8 cellular contexts compared by ENCODE assay signal in the genomic region with DNA sequence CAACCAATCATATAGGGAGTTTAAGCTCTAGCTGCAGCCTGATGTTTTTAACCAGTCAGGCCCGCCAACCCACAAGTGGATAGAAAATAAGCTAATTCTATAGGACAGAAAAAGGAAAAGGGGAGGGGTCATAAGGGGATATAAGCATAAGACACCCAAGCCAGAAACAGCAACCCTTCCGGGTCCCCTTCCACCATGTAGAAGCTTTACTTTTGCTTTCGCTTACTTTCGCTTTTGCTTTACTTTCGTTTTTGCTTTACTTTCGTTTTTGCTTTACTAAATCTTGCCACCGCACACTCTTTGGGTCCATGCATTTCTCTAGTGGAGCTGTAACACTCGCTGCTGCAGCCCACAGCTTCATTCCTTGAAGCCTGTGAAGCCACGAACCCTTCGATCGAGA.
DNase-seq lines count a peak whose midpoint lies in the region; ATAC-seq, FAIRE-seq and TF ChIP-seq lines count a peak whose summit lies in the region.
"Not testable (repeated sequence)": the region's sequence is repeated elsewhere in the genome, so short reads cannot be mapped to it uniquely, and the experiment has no call there.

No MANE protein-coding gene starts in this region.

- not testable (repeated sequence) for H3K27me3 Mint-ChIP-seq in CD8-positive, alpha-beta memory T cell; HFFc6 (ENCODE audit: insufficient read depth); MCF 10A (ENCODE audit: insufficient read depth, unreplicated experiment)

- BruUV-seq in MCF 10A (replicated peaks; lab: Mats Ljungman, UMichigan) = not testable (repeated sequence)

- TF ChIP-seq CTCF in HFFc6 (IDR thresholded peaks at IDR 0.05); WI38 (IDR thresholded peaks at IDR 0.05; ENCODE audit: low read depth, low read length); MCF 10A (IDR thresholded peaks at IDR 0.05; ENCODE audit: unreplicated experiment): not testable (repeated sequence)

- ATAC-seq in GM19025 (IDR thresholded peaks at IDR 0.05; ENCODE audit: low read depth, unreplicated experiment) = peak; percentile 82

- peaks cover 0 to 15% (median 2%) of the 10 kb centered on the region in 3 donors for H3K36me3 Mint-ChIP-seq in CD8-positive, alpha-beta memory T cell
- not testable (repeated sequence) for H3K36me3 Mint-ChIP-seq in HFFc6 (ENCODE audit: low read depth); MCF 10A (ENCODE audit: insufficient read depth, unreplicated experiment)

- not testable (repeated sequence) for FAIRE-seq in urothelium cell line (lab: Jason Lieb, UNC)

- not testable (repeated sequence) for H3K36me3 ChIP-seq in CD8-positive, alpha-beta memory T cell (ENCODE audit: insufficient read depth, low read length)

- intact Hi-C loops in MCF 10A (cut with micrococcal nuclease) = not testable (repeated sequence)

- peak overlapping the region; percentile 76 to 89 (median 85) for H3K4me3 Mint-ChIP-seq in CD8-positive, alpha-beta memory T cell
- peak overlapping the region; percentile 84 for H3K4me3 Mint-ChIP-seq in HFFc6
- H3K4me3 Mint-ChIP-seq in MCF 10A (ENCODE audit: unreplicated experiment) = not testable (repeated sequence)

- H3K27ac Mint-ChIP-seq in CD8-positive, alpha-beta memory T cell = peak overlapping the region; percentile 12 to 88 (median 81)
- not testable (repeated sequence) for H3K27ac Mint-ChIP-seq in HFFc6
- peak overlapping the region; percentile 25 for H3K27ac Mint-ChIP-seq in MCF 10A (ENCODE audit: low read depth, unreplicated experiment)

- not testable (repeated sequence) for H3K4me1 ChIP-seq in CD8-positive, alpha-beta memory T cell (ENCODE audit: insufficient read depth, low read length)

- not testable (repeated sequence) for H3K9me3 ChIP-seq in CD8-positive, alpha-beta memory T cell (ENCODE audit: low read length)

- H3K27me3 ChIP-seq in CD8-positive, alpha-beta memory T cell (ENCODE audit: insufficient read depth, low read length, poor library complexity, severe bottlenecking) = not testable (repeated sequence)

- peaks cover 0 to 13% (median 7%) of the 10 kb centered on the region in 5 donors for H3K9me3 Mint-ChIP-seq in CD8-positive, alpha-beta memory T cell
- H3K9me3 Mint-ChIP-seq in HFFc6; MCF 10A (ENCODE audit: unreplicated experiment): not testable (repeated sequence)

- H3K4me3 ChIP-seq in CD8-positive, alpha-beta memory T cell (ENCODE audit: low read length) = peak overlapping the region; percentile 4
- not testable (repeated sequence) for H3K4me3 ChIP-seq in Jurkat, Clone E6-1 (ENCODE audit: low read length)
- H3K4me3 ChIP-seq in WI38 (ENCODE audit: low read depth, low read length) = peak overlapping the region; percentile 55

- CTCF ChIA-PET in CD8-positive, alpha-beta memory T cell (lab: Charles Lee) = interaction anchor here (1.0 kb wide), 1 partner anchor 183 kb away, joined by 5 read pairs; a partner anchor contains a TSS
- CTCF ChIA-PET in MCF 10A (lab: Yijun Ruan, JAX) = interaction anchor here (0.8 to 2.4 kb wide), 3 partner anchors 30 to 1894 kb away, joined by 4 to 9 read pairs (median 5); no protein-coding TSS in a partner anchor

- H3K27ac ChIP-seq in CD8-positive, alpha-beta memory T cell (ENCODE audit: low read depth, low read length) = not testable (repeated sequence)

- peaks cover 9 to 12% (median 12%) of the 10 kb centered on the region in 3 donors for H3K4me1 Mint-ChIP-seq in CD8-positive, alpha-beta memory T cell
- H3K4me1 Mint-ChIP-seq in HFFc6 (ENCODE audit: low read depth); MCF 10A (ENCODE audit: insufficient read depth, unreplicated experiment): not testable (repeated sequence)

- POLR2A ChIA-PET in CD8-positive, alpha-beta memory T cell (lab: Charles Lee) = interaction anchor here (0.7 to 0.9 kb wide), 2 partner anchors 612 to 646 kb away, joined by 3 read pairs; a partner anchor contains a TSS
- POLR2A ChIA-PET in MCF 10A (lab: Yijun Ruan, JAX) = not testable (repeated sequence)

- peak in 3 of 5 donors; percentile 7 to 50 (median 38) for DNase-seq in CD8-positive, alpha-beta memory T cell
- DNase-seq in HFFc6; MCF 10A (ENCODE audit: unreplicated experiment): not testable (repeated sequence)
- DNase-seq in Jurkat, Clone E6-1 (ENCODE audit: low read depth, low spot score) = peak; percentile 19
- DNase-seq in NOMO-1 (lab: John Stamatoyannopoulos, UW; ENCODE audit: unreplicated experiment in 2 of 2) (peak; percentile 18 to 27), urothelium cell line (ENCODE audit: low spot score) (peak; percentile 21)
